In genomic region chr10:114786492-114786891, GRCh38 we compare ENCODE assay signal across 8 cellular contexts. TPM values are rescaled to one million over a fixed set of nuclear protein-coding genes. Genes with fewer than 3 reads are reported as not detected.
A peak's percentile ranks its signal among the peaks of the same experiment; 100 is the strongest.
DNase-seq lines count a peak whose midpoint lies in the region; ATAC-seq and TF ChIP-seq lines count a peak whose summit lies in the region.
"Not testable (repeated sequence)": the region's sequence is repeated elsewhere in the genome, so short reads cannot be mapped to it uniquely, and the experiment has no call there.

No MANE protein-coding gene starts in this region.

- DNase-seq in AG09319 (ENCODE audit: extremely low read depth, low read depth) (peak; percentile 24), GM13976 (ENCODE audit: low spot score) (peak; percentile 60), NCI-H2171 treated with DMSO at 0.1 percent for 48 hours (lab: John Stamatoyannopoulos, UW) (peak; percentile 0), T1000 (lab: John Stamatoyannopoulos, UW) (peak; percentile 41), iPS-NIHi11 (ENCODE audit: low spot score) (peak; percentile 50)
- not testable (repeated sequence) for DNase-seq in coronary artery (ENCODE audit: low spot score); prostate gland (ENCODE audit: low spot score)

- in situ Hi-C loops in GM13976 (cut with MboI; ENCODE audit: low sequenced_read_pairs, unreplicated experiment) = not testable (repeated sequence)

- H3K4me1 ChIP-seq in prostate gland (replicated peaks) = not testable (repeated sequence)

- peak; percentile 63 for TF ChIP-seq CTCF in AG09319 (IDR thresholded peaks at IDR 0.05; ENCODE audit: low read depth, low read length)
- peak; percentile 35 for TF ChIP-seq CTCF in GM13976 (IDR thresholded peaks at IDR 0.05; ENCODE audit: borderline replicate concordance, control extremely low read depth, extremely low read depth, insufficient read depth, missing control alignments)
- peak; percentile 65 for TF ChIP-seq CTCF in coronary artery (IDR thresholded peaks at IDR 0.05)
- TF ChIP-seq CTCF in prostate gland (IDR thresholded peaks at IDR 0.05) = peak; percentile 35 to 83 (median 77)

- not testable (repeated sequence) for TF ChIP-seq POLR2A in prostate gland (IDR thresholded peaks at IDR 0.05)

- peak; percentile 64 for ATAC-seq in HG02938 (IDR thresholded peaks at IDR 0.05; ENCODE audit: unreplicated experiment)

- H3K9me3 ChIP-seq in prostate gland = not testable (repeated sequence)

- intact Hi-C loops in prostate gland (cut with DNase I) = loop anchor here (2.0 to 5.0 kb wide), 2 partner anchors 236 to 314 kb away; no protein-coding TSS in a partner anchor

- not testable (repeated sequence) for H3K4me3 ChIP-seq in coronary artery, prostate gland

- not testable (repeated sequence) for H3K27ac ChIP-seq in coronary artery, prostate gland

- H3K36me3 ChIP-seq in prostate gland = not testable (repeated sequence)

- H3K27me3 ChIP-seq in prostate gland (replicated peaks; ENCODE audit: insufficient read depth) = not testable (repeated sequence)

- 61% methylated on average over 8 of the region's 9 CpGs for WGBS in prostate gland

RNA-seq across cellular contexts. Expression of gene FHIP2A, which starts 35.1 kb away (rescaled TPM):
- 10 to 100 TPM; 22.1 to 41.0 TPM for total RNA-seq in prostate gland
